ENCODE assay signal across 1 cellular context in genomic region chr4:104487105-104487504, GRCh38.
TF ChIP-seq lines count a peak whose summit lies in the region.

No MANE protein-coding gene starts in this region.

TF ChIP-seq in SK-N-SH, 30 proteins besides CTCF, POLR2A, EP300 and RAD21 (continued from another document):
- TF ChIP-seq TAF1 (IDR thresholded peaks at IDR 0.05; ENCODE audit: borderline replicate concordance, low read depth, low read length) (no peak), MXI1 (IDR thresholded peaks at IDR 0.05; ENCODE audit: low read depth, low read length) (no peak), PBX3 (IDR thresholded peaks at IDR 0.05) (no peak)
- TF ChIP-seq, protein P1, sequence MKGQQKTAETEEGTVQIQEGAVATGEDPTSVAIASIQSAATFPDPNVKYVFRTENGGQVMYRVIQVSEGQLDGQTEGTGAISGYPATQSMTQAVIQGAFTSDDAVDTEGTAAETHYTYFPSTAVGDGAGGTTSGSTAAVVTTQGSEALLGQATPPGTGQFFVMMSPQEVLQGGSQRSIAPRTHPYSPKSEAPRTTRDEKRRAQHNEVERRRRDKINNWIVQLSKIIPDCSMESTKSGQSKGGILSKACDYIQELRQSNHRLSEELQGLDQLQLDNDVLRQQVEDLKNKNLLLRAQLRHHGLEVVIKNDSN (IDR thresholded peaks at IDR 0.05; ENCODE audit: borderline replicate concordance, low read depth), result no peak
